In genomic region chr18:24628360-24628759, GRCh38 we compare ENCODE assay signal across 24 cellular contexts.
DNase-seq lines count a peak whose midpoint lies in the region; ATAC-seq and TF ChIP-seq lines count a peak whose summit lies in the region.
"Had no signal": no experiment of that assay in that cellular context is flagged by ENCODE, and none has a peak within 500 bp of the region (broad histone marks: within the 10 kb centered on the region; RNA-seq: fewer than 3 reads in every experiment).

No MANE protein-coding gene starts in this region.

- H3K9me3 ChIP-seq in IMR-90 (ENCODE audit: control insufficient read depth, insufficient read depth, low read length) = no peaks in the 10 kb centered on the region
- H3K9me3 ChIP-seq in mesenchymal stem cell (ENCODE audit: control insufficient read depth, low read length) = no peaks in the 10 kb centered on the region
- H3K9me3 ChIP-seq: BLaER1 treated with 17β-estradiol and CSF1 and Interleukin-3, amounts not matched to agents 10 nM and 100 nM; HAP-1 had no signal

- H4K5ac ChIP-seq in IMR-90 (ENCODE audit: low read depth, low read length) = no peak overlapping the region

- H3K4me3 Mint-ChIP-seq in endothelial cell (ENCODE audit: unreplicated experiment) = no peak overlapping the region
- H3K4me3 Mint-ChIP-seq: CD4-positive, alpha-beta T cell; IgD-negative memory B cell had no signal

- peak overlapping the region; percentile 0; the same call in 1 of the 2 replicates for H3K18ac ChIP-seq in IMR-90 (ENCODE audit: low read depth, low read length)
- H3K18ac ChIP-seq in mesenchymal stem cell (ENCODE audit: low read depth in 1 of 2, low read length in 2 of 2) = no peak overlapping the region

- peak overlapping the region; percentile 68 for H2BK120ac ChIP-seq in IMR-90 (ENCODE audit: low read depth, low read length)
- no peak overlapping the region for H2BK120ac ChIP-seq in mesenchymal stem cell (ENCODE audit: low read depth, low read length)

- H4K20me1 ChIP-seq in IMR-90 (ENCODE audit: insufficient read depth, low read length) = no peaks in the 10 kb centered on the region
- H4K20me1 ChIP-seq: BLaER1 treated with 17β-estradiol and CSF1 and Interleukin-3, amounts not matched to agents 10 nM and 100 nM had no signal

- in situ Hi-C loops in IMR-90 (cut with MboI; ENCODE audit: low sequenced_read_pairs) = no loop called here

- DNase-seq in Right ventricle myocardium superior (no peak), cardiac septum (ENCODE audit: low spot score) (no peak), IMR-90 (peak; percentile 10), epithelial cell of esophagus (ENCODE audit: low read depth) (peak; percentile 21), mesenchymal stem cell (peak; percentile 57), endothelial cell (ENCODE audit: low spot score) (no peak)
- DNase-seq: AML-193; CD4-positive, alpha-beta T cell; GOT3; NCI-H1105 treated with DMSO at 0.1 percent for 48 hours; NCI-H146; NCI-H1930; NCI-H2107; NCI-H446; NCI-H524 treated with DMSO at 0.1 percent for 48 hours; NCI-H82; NK-92 treated with Interleukin-12 subunit alpha and Interleukin-12 subunit beta, amount 100 ng/mL, for 24 hours; PC-9; SHP77 had no signal

- H3K27me3 ChIP-seq in IMR-90 (ENCODE audit: control insufficient read depth, insufficient read depth, low read length) (no peaks in the 10 kb centered on the region), mesenchymal stem cell (ENCODE audit: control insufficient read depth in 1 of 2, insufficient read depth in 1 of 2, low read length in 2 of 2) (peaks cover 0 to 25% of the 10 kb centered on the region in 2 experiments)
- H3K27me3 ChIP-seq: BLaER1 treated with 17β-estradiol and CSF1 and Interleukin-3, amounts not matched to agents 10 nM and 100 nM had no signal

- H3K79me1 ChIP-seq in IMR-90 (ENCODE audit: low read depth in 1 of 2, low read length in 2 of 2) (no peaks in the 10 kb centered on the region), mesenchymal stem cell (replicated peaks; ENCODE audit: low read length, poor library complexity, severe bottlenecking) (no peaks in the 10 kb centered on the region)

- no peak for TF ChIP-seq CTCF in IMR-90 (conservative IDR thresholded peaks at IDR 0.05; ENCODE audit: low read depth, low read length)
- TF ChIP-seq CTCF in epithelial cell of esophagus (IDR thresholded peaks at IDR 0.05; ENCODE audit: insufficient read depth, low read depth, low read length, missing control alignments) = no peak
- TF ChIP-seq CTCF in endothelial cell (IDR thresholded peaks at IDR 0.05; ENCODE audit: unreplicated experiment) = no peak

- H3K4me1 Mint-ChIP-seq in endothelial cell (ENCODE audit: unreplicated experiment) = peaks cover 4% of the 10 kb centered on the region
- H3K4me1 Mint-ChIP-seq: IgD-negative memory B cell had no signal

- peak overlapping the region; percentile 76; the same call in 1 of the 2 replicates for H2BK20ac ChIP-seq in IMR-90 (ENCODE audit: low read depth, low read length)

- H2BK15ac ChIP-seq in IMR-90 (ENCODE audit: low read depth, low read length) (no peak overlapping the region), mesenchymal stem cell (ENCODE audit: low read depth, poor library complexity, severe bottlenecking) (no peak overlapping the region)

- no peaks in the 10 kb centered on the region for H3K36me3 Mint-ChIP-seq in endothelial cell (ENCODE audit: low read depth, unreplicated experiment)
- H3K36me3 Mint-ChIP-seq: IgD-negative memory B cell had no signal

- H3K4me1 ChIP-seq in IMR-90 (ENCODE audit: control insufficient read depth, insufficient read depth, low read length) (peaks cover 14% of the 10 kb centered on the region), mesenchymal stem cell (ENCODE audit: control insufficient read depth, insufficient read depth, low read depth, low read length) (peaks cover 8% of the 10 kb centered on the region)
- H3K4me1 ChIP-seq: HAP-1 had no signal

- H3K4me2 ChIP-seq in IMR-90 (ENCODE audit: low read depth, low read length) (no peak overlapping the region), mesenchymal stem cell (ENCODE audit: low read length, poor library complexity, severe bottlenecking) (no peak overlapping the region)
- H3K4me2 ChIP-seq: PC-9 had no signal

- CTCF ChIA-PET in IMR-90 (lab: Yijun Ruan, JAX) = interaction anchor here (0.6 kb wide), 1 partner anchor 1079 kb away, joined by 3 read pairs; no protein-coding TSS in a partner anchor

- H3K27ac Mint-ChIP-seq in endothelial cell (ENCODE audit: unreplicated experiment) = no peak overlapping the region
- H3K27ac Mint-ChIP-seq: CD4-positive, alpha-beta T cell; IgD-negative memory B cell had no signal

- H3K4me3 ChIP-seq in IMR-90 (ENCODE audit: insufficient read depth, low read depth, low read length) = no peak overlapping the region
- no peak overlapping the region for H3K4me3 ChIP-seq in epithelial cell of esophagus (ENCODE audit: low read length)
- peak overlapping the region in 1 of 2 experiments; percentile 40 for H3K4me3 ChIP-seq in mesenchymal stem cell (ENCODE audit: insufficient read depth in 1 of 2, low read depth in 1 of 2, low read length in 2 of 2)
- H3K4me3 ChIP-seq: BLaER1 treated with 17β-estradiol and CSF1 and Interleukin-3, amounts not matched to agents 10 nM and 100 nM; HAP-1; PC-9 had no signal

- no peaks in the 10 kb centered on the region for H3K9me3 Mint-ChIP-seq in endothelial cell (ENCODE audit: unreplicated experiment)
- H3K9me3 Mint-ChIP-seq: CD4-positive, alpha-beta T cell; IgD-negative memory B cell had no signal

- POLR2A ChIA-PET in IMR-90 (lab: Charles Lee; ENCODE audit: unreplicated experiment) = no interaction called here

- 0 out of 2 replicates have a peak overlapping the region, but pooled peaks have one; percentile 41 for H3K14ac ChIP-seq in IMR-90 (replicated peaks; ENCODE audit: low read depth, low read length)
- no peak overlapping the region for H3K14ac ChIP-seq in mesenchymal stem cell (ENCODE audit: low read length in 2 of 2)

- H3K9ac ChIP-seq in IMR-90 (ENCODE audit: low read depth, low read length) (no peak overlapping the region), mesenchymal stem cell (ENCODE audit: low read length) (no peak overlapping the region)
- H3K9ac ChIP-seq: BLaER1 treated with 17β-estradiol and CSF1 and Interleukin-3, amounts not matched to agents 10 nM and 100 nM had no signal

- no peak overlapping the region for H2BK12ac ChIP-seq in mesenchymal stem cell (ENCODE audit: low read length in 2 of 2)

- H4K91ac ChIP-seq in IMR-90 (ENCODE audit: insufficient read depth, low read depth, low read length) (no peak overlapping the region), mesenchymal stem cell (ENCODE audit: low read length) (no peak overlapping the region)

- H3K27ac ChIP-seq in IMR-90 (ENCODE audit: insufficient read depth, low read length) = no peak overlapping the region
- no peak overlapping the region for H3K27ac ChIP-seq in mesenchymal stem cell (ENCODE audit: low read length, poor library complexity, severe bottlenecking)
- H3K27ac ChIP-seq: BLaER1 treated with 17β-estradiol and CSF1 and Interleukin-3, amounts not matched to agents 10 nM and 100 nM; PC-9 had no signal

- H3K23ac ChIP-seq in IMR-90 (ENCODE audit: low read depth, low read length) (no peak overlapping the region), mesenchymal stem cell (ENCODE audit: low read length in 2 of 2) (no peak overlapping the region)

- TF ChIP-seq POLR2A in IMR-90 (IDR thresholded peaks at IDR 0.05; ENCODE audit: low read depth, low read length) = no peak

- H3K4ac ChIP-seq in IMR-90 (ENCODE audit: low read depth, low read length) (peak overlapping the region; percentile 46; the same call in 1 of the 2 replicates), mesenchymal stem cell (ENCODE audit: low read depth in 1 of 2, low read length in 2 of 2) (no peak overlapping the region)

- H2BK5ac ChIP-seq in IMR-90 (ENCODE audit: low read depth, low read length, poor library complexity, severe bottlenecking) (peak overlapping the region; percentile 7), mesenchymal stem cell (ENCODE audit: low read depth, low read length, poor library complexity, severe bottlenecking) (no peak overlapping the region)

- WGBS in IMR-90 (ENCODE audit: extremely low coverage in 2 of 2, insufficient read length in 1 of 2), 2 experiments = no CpG with 5 or more reads among the region's 1 CpG
- WGBS in mesenchymal stem cell = 100% methylated on average over 1 of the region's 1 CpG

- intact Hi-C loops in Right ventricle myocardium superior (cut with DNase I) = no loop called here
- intact Hi-C loops in cardiac septum (cut with DNase I) = no loop called here
- intact Hi-C loops in IMR-90 (cut with micrococcal nuclease) = no loop called here

- dilution Hi-C loops in IMR-90 (cut with HindIII; ENCODE audit: low sequenced_read_pairs, unreplicated experiment) = no loop called here

- no peaks in the 10 kb centered on the region for H3K27me3 Mint-ChIP-seq in endothelial cell (ENCODE audit: unreplicated experiment)

- H3K9me1 ChIP-seq in IMR-90 (ENCODE audit: insufficient read depth, low read length) = peaks cover 4% of the 10 kb centered on the region

- H3K36me3 ChIP-seq in IMR-90 (ENCODE audit: control insufficient read depth, insufficient read depth, low read length) = no peaks in the 10 kb centered on the region
- no peaks in the 10 kb centered on the region for H3K36me3 ChIP-seq in mesenchymal stem cell (ENCODE audit: control insufficient read depth in 1 of 2, insufficient read depth in 2 of 2, low read depth in 1 of 2, low read length in 2 of 2)
- H3K36me3 ChIP-seq: BLaER1 treated with 17β-estradiol and CSF1 and Interleukin-3, amounts not matched to agents 10 nM and 100 nM; HAP-1 had no signal

- ATAC-seq in Right ventricle myocardium superior (ENCODE audit: poor library complexity) (peak; percentile 51), IMR-90 (ENCODE audit: low read depth) (no peak), HG03175 (IDR thresholded peaks at IDR 0.05; ENCODE audit: unreplicated experiment) (no peak), GM19452 (IDR thresholded peaks at IDR 0.05; ENCODE audit: unreplicated experiment) (no peak)

- H2AFZ ChIP-seq in IMR-90 (replicated peaks; ENCODE audit: low read length, poor library complexity) (no peak overlapping the region), mesenchymal stem cell (ENCODE audit: low read depth, low read length) (no peak overlapping the region)
- H2AFZ ChIP-seq: PC-9 had no signal

- BruUV-seq in IMR-90 (replicated peaks; lab: Mats Ljungman, UMichigan) = no TSS peak

- TF ChIP-seq RAD21 in IMR-90 (IDR thresholded peaks at IDR 0.05; ENCODE audit: low read length) = no peak

- no peak overlapping the region for H3K56ac ChIP-seq in IMR-90 (ENCODE audit: extremely low read depth, insufficient read depth, low read length)

- no peak overlapping the region for H2AK9ac ChIP-seq in IMR-90 (replicated peaks; ENCODE audit: low read depth, low read length, poor library complexity)

- H4K8ac ChIP-seq in IMR-90 (ENCODE audit: low read depth in 2 of 2, low read length in 2 of 2) = peak overlapping the region in 1 of 2 experiments; percentile 53; a peak in 1 of 4 replicates
- H4K8ac ChIP-seq in mesenchymal stem cell (ENCODE audit: low read length) = no peak overlapping the region

- H2AK5ac ChIP-seq in IMR-90 (ENCODE audit: low read depth, low read length) = no peak overlapping the region
- no peak overlapping the region for H2AK5ac ChIP-seq in mesenchymal stem cell (ENCODE audit: low read length, severe bottlenecking)

TF ChIP-seq in IMR-90, 13 proteins besides CTCF, POLR2A, EP300 and RAD21 (continues in another document):
- TF ChIP-seq NFE2L2 (IDR thresholded peaks at IDR 0.05; ENCODE audit: low read depth, low read length) = no peak

Comparison
In these comparisons a context has a peak if more than half of its experiments do, and no peak if none do; other contexts are left out.
1. DNase-seq: peak in IMR-90 (single experiment), epithelial cell of esophagus (single experiment) and mesenchymal stem cell (single experiment); none in Right ventricle myocardium superior (single experiment), cardiac septum (single experiment) and endothelial cell (single experiment).